Comparison of ENCODE assay signal across 15 cellular contexts in genomic region chr18:78981652-78981955, GRCh38. TPM values are rescaled to one million over a fixed set of nuclear protein-coding genes. Genes with fewer than 3 reads are reported as not detected.
DNase-seq lines count a peak whose midpoint lies in the region; ATAC-seq and TF ChIP-seq lines count a peak whose summit lies in the region.
"Had no signal": no experiment of that assay in that cellular context is flagged by ENCODE, and none has a peak within 500 bp of the region (broad histone marks: within the 10 kb centered on the region; RNA-seq: fewer than 3 reads in every experiment).

No MANE protein-coding gene starts in this region.

- peaks cover 62% of the 10 kb centered on the region for H3K27me3 Mint-ChIP-seq in activated T-cell treated with anti-CD3 and anti-CD28 coated beads, Interleukin-2, amount 50 U/mL, for 4 hours (ENCODE audit: low read depth)
- H3K27me3 Mint-ChIP-seq in activated CD8-positive, alpha-beta T cell treated with anti-CD3 and anti-CD28 coated beads for 36 hours: peaks cover 66% of the 10 kb centered on the region
- peaks cover 78% of the 10 kb centered on the region for H3K27me3 Mint-ChIP-seq in progenitor cell of endocrine pancreas

- peaks cover 13% of the 10 kb centered on the region for H3K4me1 Mint-ChIP-seq in activated T-cell treated with anti-CD3 and anti-CD28 coated beads, Interleukin-2, amount 50 U/mL, for 4 hours (ENCODE audit: low read depth)
- peaks cover 14% of the 10 kb centered on the region for H3K4me1 Mint-ChIP-seq in activated CD8-positive, alpha-beta T cell treated with anti-CD3 and anti-CD28 coated beads for 36 hours (ENCODE audit: low read depth)
- H3K4me1 Mint-ChIP-seq in progenitor cell of endocrine pancreas (ENCODE audit: low read depth): peaks cover 6% of the 10 kb centered on the region

- peaks cover 16% of the 10 kb centered on the region for H3K27me3 ChIP-seq in ascending aorta

- ATAC-seq in activated T-cell treated with anti-CD3 and anti-CD28 coated beads, Interleukin-2, amount 50 U/mL, for 4 hours: no peak
- no peak for ATAC-seq in activated CD8-positive, alpha-beta T cell treated with anti-CD3 and anti-CD28 coated beads for 36 hours
- no peak for ATAC-seq in HG02973 (IDR thresholded peaks at IDR 0.05; ENCODE audit: unreplicated experiment)
- ATAC-seq: esophagus mucosa, mucosa of descending colon had no signal

- intact Hi-C loops in activated CD8-positive, alpha-beta T cell treated with anti-CD3 and anti-CD28 coated beads for 36 hours (cut with micrococcal nuclease): loop anchor here (5.0 kb wide), 1 partner anchor 104 kb away; no protein-coding TSS in a partner anchor
- intact Hi-C loops in ascending aorta (cut with DNase I): no loop called here

- H3K9me3 Mint-ChIP-seq in activated T-cell treated with anti-CD3 and anti-CD28 coated beads, Interleukin-2, amount 50 U/mL, for 4 hours: peaks cover 4% of the 10 kb centered on the region
- no peaks in the 10 kb centered on the region for H3K9me3 Mint-ChIP-seq in activated CD8-positive, alpha-beta T cell treated with anti-CD3 and anti-CD28 coated beads for 36 hours
- no peaks in the 10 kb centered on the region for H3K9me3 Mint-ChIP-seq in progenitor cell of endocrine pancreas (ENCODE audit: low read depth)

- peaks cover 2 to 8% of the 10 kb centered on the region in 2 donors for H3K4me1 ChIP-seq in ascending aorta

- H3K27ac Mint-ChIP-seq in activated CD8-positive, alpha-beta T cell treated with anti-CD3 and anti-CD28 coated beads for 36 hours: no peak overlapping the region
- H3K27ac Mint-ChIP-seq in progenitor cell of endocrine pancreas: peak overlapping the region; percentile 88

- no peak for DNase-seq in activated T-cell treated with anti-CD3 and anti-CD28 coated beads, Interleukin-2, amount 50 U/mL, for 4 hours
- DNase-seq in activated T-cell treated with anti-CD3 and anti-CD28 coated beads, Interleukin-2, amount 50 U/mL, for 1 hour: no peak
- DNase-seq in activated CD8-positive, alpha-beta T cell treated with anti-CD3 and anti-CD28 coated beads for 36 hours: no peak
- DNase-seq in progenitor cell of endocrine pancreas (ENCODE audit: low spot score, unreplicated experiment): no peak
- no peak for DNase-seq in ascending aorta (ENCODE audit: low spot score in 2 of 2)
- no peak for DNase-seq in DMS 273 (lab: John Stamatoyannopoulos, UW; ENCODE audit: unreplicated experiment)
- DNase-seq: activated CD4-positive, CD25-positive, alpha-beta regulatory T cell; activated effector memory CD4-positive, alpha-beta T cell treated with anti-CD3 and anti-CD28 coated beads, Interleukin-2, amount 50 U/mL, for 16 hours; mucosa of descending colon; NCI-H2081 treated with DMSO at 0.1 percent for 48 hours had no signal

- H3K4me3 ChIP-seq in iPS-11a (ENCODE audit: low read depth, low read length) (peak overlapping the region; percentile 53), ascending aorta (no peak overlapping the region)
- H3K4me3 ChIP-seq: mucosa of descending colon had no signal

- H3K36me3 Mint-ChIP-seq in activated T-cell treated with anti-CD3 and anti-CD28 coated beads, Interleukin-2, amount 50 U/mL, for 4 hours (ENCODE audit: insufficient read depth): no peaks in the 10 kb centered on the region
- H3K36me3 Mint-ChIP-seq in activated CD8-positive, alpha-beta T cell treated with anti-CD3 and anti-CD28 coated beads for 36 hours (ENCODE audit: low read depth): no peaks in the 10 kb centered on the region
- no peaks in the 10 kb centered on the region for H3K36me3 Mint-ChIP-seq in progenitor cell of endocrine pancreas (ENCODE audit: insufficient read depth)

- peak overlapping the region; percentile 20 for H3K4me3 Mint-ChIP-seq in activated T-cell treated with anti-CD3 and anti-CD28 coated beads, Interleukin-2, amount 50 U/mL, for 4 hours
- H3K4me3 Mint-ChIP-seq in activated CD8-positive, alpha-beta T cell treated with anti-CD3 and anti-CD28 coated beads for 36 hours: peak overlapping the region; percentile 6
- peak overlapping the region; percentile 3 for H3K4me3 Mint-ChIP-seq in progenitor cell of endocrine pancreas (ENCODE audit: low read depth)

- POLR2A ChIA-PET in activated CD8-positive, alpha-beta T cell treated with anti-CD3 and anti-CD28 coated beads for 36 hours (lab: Charles Lee): interaction anchor here (0.6 kb wide), 1 partner anchor 532 kb away, joined by 3 read pairs; no protein-coding TSS in a partner anchor

- H3K36me3 ChIP-seq in ascending aorta: no peaks in the 10 kb centered on the region

- H3K27ac ChIP-seq in ascending aorta: no peak overlapping the region

- no peaks in the 10 kb centered on the region for H3K9me3 ChIP-seq in ascending aorta
- H3K9me3 ChIP-seq: mucosa of descending colon had no signal

- TF ChIP-seq CTCF in activated CD8-positive, alpha-beta T cell treated with anti-CD3 and anti-CD28 coated beads for 36 hours (IDR thresholded peaks at IDR 0.05): no peak
- TF ChIP-seq CTCF in progenitor cell of endocrine pancreas (IDR thresholded peaks at IDR 0.05; ENCODE audit: unreplicated experiment) (no peak), ascending aorta (IDR thresholded peaks at IDR 0.05) (no peak)

- CTCF ChIA-PET in activated CD8-positive, alpha-beta T cell treated with anti-CD3 and anti-CD28 coated beads for 36 hours (lab: Charles Lee): no interaction called here

RNA-seq across cellular contexts. Expression of gene SALL3, which starts 2.0 kb away (rescaled TPM):
- not detected for total RNA-seq in activated T-cell treated with anti-CD3 and anti-CD28 coated beads, Interleukin-2, amount 50 U/mL, for 4 hours
- not detected for total RNA-seq in activated CD8-positive, alpha-beta T cell treated with anti-CD3 and anti-CD28 coated beads for 36 hours
- 0.34 and 0.51 TPM in 2 replicates for total RNA-seq in progenitor cell of endocrine pancreas
- not detected for total RNA-seq in ascending aorta
- total RNA-seq: chondrocyte, esophagus mucosa, M059J, mucosa of descending colon had no signal
